ENCODE assay signal across 8 cellular contexts in the genomic region with DNA sequence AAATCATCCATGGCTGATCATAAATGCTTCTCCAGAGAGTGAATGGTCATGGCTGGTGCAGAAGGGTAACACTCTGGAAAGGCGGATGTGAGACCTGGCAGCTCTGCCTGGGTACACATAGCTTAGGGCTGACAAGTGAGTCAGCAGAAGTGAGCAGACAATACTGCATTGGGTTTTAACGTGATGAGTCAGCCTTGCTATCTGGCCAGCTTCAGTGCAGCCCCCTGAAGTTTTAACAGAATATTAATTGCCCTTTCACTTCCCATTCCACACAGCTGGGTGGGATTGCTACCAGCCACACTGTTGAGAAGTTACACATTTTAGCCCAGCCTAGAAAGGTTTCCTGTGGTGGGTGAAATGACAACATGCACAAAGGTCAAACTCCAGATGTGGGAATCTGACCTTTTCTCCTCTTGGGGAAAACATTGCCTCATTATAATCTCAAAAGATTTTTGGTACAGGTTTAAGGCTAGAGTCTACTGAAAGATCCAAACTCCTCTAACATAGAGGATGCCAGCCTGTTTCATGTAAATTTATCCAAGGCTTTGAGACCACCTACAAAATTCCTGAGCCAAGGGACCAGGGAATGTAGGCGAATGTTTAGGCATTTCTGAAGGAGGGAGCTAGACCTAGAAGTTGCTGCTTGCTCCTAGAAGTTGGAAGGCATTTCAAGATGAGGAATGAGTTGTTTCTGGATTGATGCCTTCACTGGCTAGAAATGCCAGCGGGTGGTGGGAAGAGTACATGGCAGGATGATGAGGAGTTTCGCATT.
DNase-seq lines count a peak whose midpoint lies in the region; ATAC-seq, FAIRE-seq and TF ChIP-seq lines count a peak whose summit lies in the region.

No MANE protein-coding gene starts in this region.

- H3K27me3 ChIP-seq in psoas muscle (ENCODE audit: insufficient read depth in 3 of 3, low read length in 2 of 3), result no peaks in the 10 kb centered on the region

- H3K36me3 ChIP-seq in psoas muscle (ENCODE audit: insufficient read depth in 1 of 2, low read depth in 1 of 2), result no peaks in the 10 kb centered on the region

- ATAC-seq in GM19438 (IDR thresholded peaks at IDR 0.05; ENCODE audit: low read depth, unreplicated experiment) (peak; percentile 95), HG03378 (IDR thresholded peaks at IDR 0.05; ENCODE audit: unreplicated experiment) (peak; percentile 98), psoas muscle (peak; percentile 80 to 94 (median 86))

- no peak for FAIRE-seq in D721Med (lab: Jason Lieb, UNC)

- H3K4me3 ChIP-seq in fibroblast of the aortic adventitia (ENCODE audit: low read depth, low read length) (no peak overlapping the region), psoas muscle (no peak overlapping the region)

- in situ Hi-C loops in SK-MEL-5 (cut with HindIII; ENCODE audit: low pct_unique_long_range_greater_than_20kb, low sequenced_read_pairs), result no loop called here

- no peaks in the 10 kb centered on the region for H3K9me3 ChIP-seq in psoas muscle

- DNase-seq in DMS53 (lab: John Stamatoyannopoulos, UW) (peak; percentile 87), SK-MEL-5 (ENCODE audit: low read depth, low spot score) (peak; percentile 68), fibroblast of the aortic adventitia (ENCODE audit: low read depth) (peak; percentile 98), psoas muscle (peak; percentile 53 to 58), SK-N-DZ (ENCODE audit: low spot score) (no peak), D721Med (ENCODE audit: insufficient read length, low spot score) (no peak)

- H3K4me1 ChIP-seq in psoas muscle, result peaks cover 27% of the 10 kb centered on the region

- WGBS in psoas muscle, 3 donors, result 43 to 61% (median 47%) methylated on average over 5 of the region's 5 CpGs

- peak overlapping the region; percentile 72 for H3K27ac ChIP-seq in psoas muscle

- intact Hi-C loops in psoas muscle (cut with DNase I), result loop anchor here in 1 of 2 donors (5.0 kb wide), 1 partner anchor 41 kb away; no protein-coding TSS in a partner anchor

- TF ChIP-seq CTCF in fibroblast of the aortic adventitia (IDR thresholded peaks at IDR 0.05; ENCODE audit: insufficient read depth, low read length) (peak; percentile 6), psoas muscle (IDR thresholded peaks at IDR 0.05) (no peak), D721Med (IDR thresholded peaks at IDR 0.05; ENCODE audit: insufficient read depth, missing control alignments) (no peak)

Comparison
In these comparisons a context has a peak if more than half of its experiments do, and no peak if none do; other contexts are left out.
1. DNase-seq: peak in DMS53 (single experiment), SK-MEL-5 (single experiment), fibroblast of the aortic adventitia (single experiment) and psoas muscle (2 of 2); none in SK-N-DZ (single experiment) and D721Med (single experiment).
2. Peak in every context shown above with its lines, with median percentiles within 50 percentile points of each other: ATAC-seq.